Comparison of ENCODE assay signal across 11 cellular contexts in genomic region chr6:118665011-118665410, GRCh38. TPM values are rescaled to one million over a fixed set of nuclear protein-coding genes. Genes with fewer than 3 reads are reported as not detected.
A peak's percentile ranks its signal among the peaks of the same experiment; 100 is the strongest.
DNase-seq lines count a peak whose midpoint lies in the region; ATAC-seq and FAIRE-seq lines count a peak whose summit lies in the region.
"Had no signal": no experiment of that assay in that cellular context is flagged by ENCODE, and none has a peak within 500 bp of the region (broad histone marks: within the 10 kb centered on the region; RNA-seq: fewer than 3 reads in every experiment).

No MANE protein-coding gene starts in this region.

- CTCF ChIA-PET in CD4-positive, alpha-beta memory T cell (lab: Charles Lee; ENCODE audit: partially characterized antibody): interaction anchor here (0.9 to 2.8 kb wide), 4 partner anchors 14 to 152 kb away, joined by 3 to 8 read pairs (median 5); partner anchors contain the start of gene CEP85L

- intact Hi-C loops in CD4-positive, alpha-beta memory T cell (cut with micrococcal nuclease): loop anchor here (2.0 kb wide), 2 partner anchors 14 to 16 kb away; partner anchors contain the start of gene CEP85L

- no peaks in the 10 kb centered on the region for H3K27me3 ChIP-seq in CD4-positive, alpha-beta memory T cell (ENCODE audit: insufficient read depth, low read length)
- H3K27me3 ChIP-seq: upper lobe of right lung had no signal

- POLR2A ChIA-PET in CD4-positive, alpha-beta memory T cell (lab: Charles Lee; ENCODE audit: partially characterized antibody): interaction anchor here (0.6 to 3.4 kb wide), 5 partner anchors 9 to 217 kb away, joined by 3 to 31 read pairs (median 4); partner anchors contain the start of gene CEP85L

- H3K27ac ChIP-seq in CD4-positive, alpha-beta memory T cell (ENCODE audit: low read depth, low read length): peak overlapping the region; percentile 55
- H3K27ac ChIP-seq: upper lobe of right lung had no signal

- peak overlapping the region; percentile 87 to 97 (median 92) for H3K4me3 Mint-ChIP-seq in CD4-positive, alpha-beta memory T cell

- H3K4me1 Mint-ChIP-seq in CD4-positive, alpha-beta memory T cell: peaks cover 53 to 79% (median 69%) of the 10 kb centered on the region in 4 donors

- H3K36me3 Mint-ChIP-seq in CD4-positive, alpha-beta memory T cell: peaks cover 4 to 17% of the 10 kb centered on the region in 2 donors

- H3K4me3 ChIP-seq in CD4-positive, alpha-beta memory T cell (ENCODE audit: low read length in 2 of 2): peak overlapping the region in 1 of 2 donors; percentile 43

- H3K9me3 ChIP-seq in CD4-positive, alpha-beta memory T cell (ENCODE audit: control insufficient read depth in 1 of 2, low read length in 2 of 2): no peaks in the 10 kb centered on the region
- H3K9me3 ChIP-seq: upper lobe of right lung had no signal

- peak overlapping the region; percentile 80 to 99 (median 96) for H3K27ac Mint-ChIP-seq in CD4-positive, alpha-beta memory T cell

- no peaks in the 10 kb centered on the region for H3K36me3 ChIP-seq in CD4-positive, alpha-beta memory T cell (ENCODE audit: insufficient read depth, low read length)
- H3K36me3 ChIP-seq: upper lobe of right lung had no signal

- peaks cover 0 to 1% (median 0%) of the 10 kb centered on the region in 8 donors for H3K9me3 Mint-ChIP-seq in CD4-positive, alpha-beta memory T cell

- H3K27me3 Mint-ChIP-seq in CD4-positive, alpha-beta memory T cell: no peaks in the 10 kb centered on the region

- FAIRE-seq in RCC 7860 (lab: Jason Lieb, UNC) (peak; percentile 66), urothelium cell line (lab: Jason Lieb, UNC) (no peak)

- DNase-seq in CD4-positive, alpha-beta memory T cell: peak in 1 of 5 donors; percentile 45
- DNase-seq in RCC 7860 (ENCODE audit: low spot score): peak; percentile 11
- peak; percentile 12 for DNase-seq in kidney glomerular epithelial cell (lab: John Stamatoyannopoulos, UW)
- no peak for DNase-seq in NCI-H2196 (lab: John Stamatoyannopoulos, UW; ENCODE audit: unreplicated experiment)
- DNase-seq in urothelium cell line (ENCODE audit: low spot score): no peak
- DNase-seq in activated CD8-positive, alpha-beta memory T cell treated with anti-CD3 and anti-CD28 coated beads, Interleukin-2, amount 50 U/mL, for 48 hours: no peak
- no peak for DNase-seq in activated gamma-delta T cell treated with Interleukin-2 at 50 U/mL for 16 hours
- DNase-seq: effector CD8-positive, alpha-beta T cell; NCI-H82; upper lobe of right lung had no signal

- peak; percentile 58 for ATAC-seq in GM21447 (IDR thresholded peaks at IDR 0.05; ENCODE audit: unreplicated experiment)
- ATAC-seq: upper lobe of right lung had no signal

- peaks cover 67% of the 10 kb centered on the region for H3K4me1 ChIP-seq in CD4-positive, alpha-beta memory T cell (ENCODE audit: insufficient read depth, low read length)

RNA-seq across cellular contexts. Expression of gene CEP85L, which starts 13.6 kb away (rescaled TPM):
- 10 to 100 TPM; 64.9 to 71.1 TPM for total RNA-seq in CD4-positive, alpha-beta memory T cell
- 10 to 100 TPM; 32.7 to 35.9 TPM for polyA plus RNA-seq in CD4-positive, alpha-beta memory T cell

Comparison
In these comparisons a context has a peak if more than half of its experiments do, and no peak if none do; other contexts are left out.
1. DNase-seq: peak in RCC 7860 (single experiment) and kidney glomerular epithelial cell (single experiment); none in NCI-H2196 (single experiment), urothelium cell line (single experiment), activated CD8-positive, alpha-beta memory T cell treated with anti-CD3 and anti-CD28 coated beads, Interleukin-2, amount 50 U/mL, for 48 hours (single experiment) and activated gamma-delta T cell treated with Interleukin-2 at 50 U/mL for 16 hours (single experiment).